ENCODE assay signal across 7 cellular contexts in genomic region chr11:74011360-74012071, GRCh38. TPM values are rescaled to one million over a fixed set of nuclear protein-coding genes. Genes with fewer than 3 reads are reported as not detected.
DNase-seq lines count a peak whose midpoint lies in the region; ATAC-seq lines count a peak whose summit lies in the region.

No MANE protein-coding gene starts in this region.

- DNase-seq in activated naive CD8-positive, alpha-beta T cell treated with anti-CD3 and anti-CD28 coated beads for 36 hours: peak; percentile 70
- peak; percentile 54 to 57 for DNase-seq in stimulated activated CD4-positive, alpha-beta T cell treated with anti-CD3 and anti-CD28 coated beads, Interleukin-15, amount 100 ng/mL, for 48 hours (ENCODE audit: low read depth in 2 of 2)
- no peak for DNase-seq in DMS 273 treated with DMSO at 0.1 percent for 48 hours (lab: John Stamatoyannopoulos, UW)
- no peak for DNase-seq in kidney tubule cell (ENCODE audit: low spot score)

- H3K36me3 Mint-ChIP-seq in activated naive CD8-positive, alpha-beta T cell treated with anti-CD3 and anti-CD28 coated beads for 36 hours: peaks cover 45% of the 10 kb centered on the region

- H3K27ac Mint-ChIP-seq in activated naive CD8-positive, alpha-beta T cell treated with anti-CD3 and anti-CD28 coated beads for 36 hours: peak overlapping the region; percentile 91

- peak; percentile 82 for ATAC-seq in GM19455 (IDR thresholded peaks at IDR 0.05; ENCODE audit: unreplicated experiment)
- peak; percentile 55 for ATAC-seq in HG03457 (IDR thresholded peaks at IDR 0.05; ENCODE audit: unreplicated experiment)
- ATAC-seq in HG02623 (IDR thresholded peaks at IDR 0.05; ENCODE audit: unreplicated experiment): no peak

- no peaks in the 10 kb centered on the region for H3K9me3 Mint-ChIP-seq in activated naive CD8-positive, alpha-beta T cell treated with anti-CD3 and anti-CD28 coated beads for 36 hours

- no peaks in the 10 kb centered on the region for H3K27me3 Mint-ChIP-seq in activated naive CD8-positive, alpha-beta T cell treated with anti-CD3 and anti-CD28 coated beads for 36 hours

- H3K4me3 Mint-ChIP-seq in activated naive CD8-positive, alpha-beta T cell treated with anti-CD3 and anti-CD28 coated beads for 36 hours: peak overlapping the region; percentile 9

- H3K4me1 Mint-ChIP-seq in activated naive CD8-positive, alpha-beta T cell treated with anti-CD3 and anti-CD28 coated beads for 36 hours: peaks cover 76% of the 10 kb centered on the region

RNA-seq across cellular contexts. Expression of gene UCP3, which starts 2.6 kb away (rescaled TPM):
- 1 to 10 TPM in 1 of 2 experiments, under 1 TPM in 1; 0.89 to 1.1 TPM for total RNA-seq in activated naive CD8-positive, alpha-beta T cell treated with anti-CD3 and anti-CD28 coated beads for 36 hours

RNA-seq across cellular contexts. Expression of gene UCP2, which starts 28.9 kb away (rescaled TPM):
- 100 to 1,000 TPM; 180 to 181 TPM for total RNA-seq in activated naive CD8-positive, alpha-beta T cell treated with anti-CD3 and anti-CD28 coated beads for 36 hours

Comparison
In these comparisons a context has a peak if more than half of its experiments do, and no peak if none do; other contexts are left out.
1. DNase-seq: peak in activated naive CD8-positive, alpha-beta T cell treated with anti-CD3 and anti-CD28 coated beads for 36 hours (single experiment) and stimulated activated CD4-positive, alpha-beta T cell treated with anti-CD3 and anti-CD28 coated beads, Interleukin-15, amount 100 ng/mL, for 48 hours (2 of 2); none in DMS 273 treated with DMSO at 0.1 percent for 48 hours (single experiment) and kidney tubule cell (single experiment).